27 cellular contexts compared by ENCODE assay signal in genomic region chr9:72912476-72913381, GRCh38. TPM values are rescaled to one million over a fixed set of nuclear protein-coding genes. Genes with fewer than 3 reads are reported as not detected.
DNase-seq lines count a peak whose midpoint lies in the region; ATAC-seq, FAIRE-seq and TF ChIP-seq lines count a peak whose summit lies in the region.
"Had no signal": no experiment of that assay in that cellular context is flagged by ENCODE, and none has a peak within 500 bp of the region (broad histone marks: within the 10 kb centered on the region; RNA-seq: fewer than 3 reads in every experiment).

No MANE protein-coding gene starts in this region.

- peak; percentile 80 for ATAC-seq in Right ventricle myocardium superior (ENCODE audit: poor library complexity)
- ATAC-seq: HCT116, left lung had no signal

- H3K9ac ChIP-seq in MM.1S (ENCODE audit: low read length) (no peak overlapping the region), subcutaneous abdominal adipose tissue (ENCODE audit: low read length in 5 of 5) (peak overlapping the region in 1 of 5 donors; percentile 32)
- H3K9ac ChIP-seq: BLaER1 treated with 17β-estradiol and CSF1 and Interleukin-3, amounts not matched to agents 10 nM and 100 nM had no signal

- no peaks in the 10 kb centered on the region for H3K79me2 ChIP-seq in MM.1S (ENCODE audit: low read length)

- H3K9me3 ChIP-seq in MM.1S (replicated peaks; ENCODE audit: insufficient read depth, low read length) (no peaks in the 10 kb centered on the region), muscle layer of duodenum (ENCODE audit: control insufficient read depth in 1 of 2, low read length in 2 of 2) (no peaks in the 10 kb centered on the region), subcutaneous abdominal adipose tissue (ENCODE audit: control insufficient read depth in 5 of 5, low read length in 5 of 5) (no peaks in the 10 kb centered on the region), small intestine (ENCODE audit: control insufficient read depth, low read depth) (no peaks in the 10 kb centered on the region)
- H3K9me3 ChIP-seq: BLaER1 treated with 17β-estradiol and CSF1 and Interleukin-3, amounts not matched to agents 10 nM and 100 nM; left lung had no signal

- H3K4me1 ChIP-seq in MM.1S (ENCODE audit: low read length) (no peaks in the 10 kb centered on the region), muscle layer of duodenum (ENCODE audit: control insufficient read depth in 1 of 2, insufficient read depth in 2 of 2, low read length in 2 of 2) (no peaks in the 10 kb centered on the region), subcutaneous abdominal adipose tissue (ENCODE audit: control insufficient read depth in 5 of 5, insufficient read depth in 5 of 5, low read length in 5 of 5) (peaks cover 0 to 15% (median 0%) of the 10 kb centered on the region in 5 donors), small intestine (ENCODE audit: control insufficient read depth in 2 of 2, insufficient read depth in 1 of 2, low read depth in 1 of 2, low read length in 1 of 2) (no peaks in the 10 kb centered on the region)
- H3K4me1 ChIP-seq: BLaER1 treated with 17β-estradiol and CSF1 and Interleukin-3, amounts not matched to agents 10 nM and 100 nM; left lung had no signal

- no peak for TF ChIP-seq CTCF in MM.1S (IDR thresholded peaks at IDR 0.05; ENCODE audit: low read length)

- no peaks in the 10 kb centered on the region for H3K9me2 ChIP-seq in MM.1S (replicated peaks; ENCODE audit: insufficient read depth, low read length)

- H4K20me1 ChIP-seq in MM.1S (ENCODE audit: insufficient read depth, low read length) = no peaks in the 10 kb centered on the region; the same call in 1 of the 2 replicates
- H4K20me1 ChIP-seq: BLaER1 treated with 17β-estradiol and CSF1 and Interleukin-3, amounts not matched to agents 10 nM and 100 nM had no signal

- H3F3A ChIP-seq in MM.1S (ENCODE audit: insufficient read depth, low read length) = no peaks in the 10 kb centered on the region

- H3K27ac ChIP-seq in MM.1S (ENCODE audit: low read length) = no peak overlapping the region
- H3K27ac ChIP-seq in muscle layer of duodenum (ENCODE audit: low read length) = peak overlapping the region; percentile 13
- H3K27ac ChIP-seq in subcutaneous abdominal adipose tissue (ENCODE audit: low read depth, low read length) = peak overlapping the region; percentile 14
- peak overlapping the region in 1 of 2 donors; percentile 41 for H3K27ac ChIP-seq in small intestine (ENCODE audit: low read depth in 1 of 2, low read length in 1 of 2)
- H3K27ac ChIP-seq: BLaER1 treated with 17β-estradiol and CSF1 and Interleukin-3, amounts not matched to agents 10 nM and 100 nM had no signal

- FAIRE-seq in small intestine (lab: Jason Lieb, UNC) = no peak
- FAIRE-seq: colon, HTR-8/SVneo had no signal

- DNase-seq in MM.1S (no peak), Right ventricle myocardium superior (no peak), retina (no peak), small intestine (no peak), GM19240 (ENCODE audit: insufficient read length, low spot score) (no peak)
- no peak for DNase-seq in activated naive CD4-positive, alpha-beta T cell (lab: John Stamatoyannopoulos, UW)
- DNase-seq: ACHN; activated B cell treated with CpG ODN at 0.5 μM for 24 hours; activated CD8-positive, alpha-beta memory T cell treated with anti-CD3 and anti-CD28 coated beads for 24 hours; activated naive CD8-positive, alpha-beta T cell treated with anti-CD3 and anti-CD28 coated beads, Interleukin-2, amount 10 ng/mL, durations not matched to agents 7 days and 5 days; endodermal cell; head of caudate nucleus; Karpas-422; left lung; NCI-H1092 treated with DMSO at 0.1 percent for 48 hours; NCI-H2081; NCI-H446; stimulated activated naive CD4-positive, alpha-beta T cell; T-helper 9 cell had no signal

- H2AFZ ChIP-seq in MM.1S (ENCODE audit: low read length) = 0 out of 2 replicates have a peak overlapping the region, but pooled peaks have one; percentile 12

- H3K27me3 ChIP-seq in MM.1S (replicated peaks; ENCODE audit: insufficient read depth, low read length) = no peaks in the 10 kb centered on the region
- no peaks in the 10 kb centered on the region for H3K27me3 ChIP-seq in muscle layer of duodenum (ENCODE audit: low read depth, low read length)
- H3K27me3 ChIP-seq in subcutaneous abdominal adipose tissue (ENCODE audit: control insufficient read depth in 5 of 5, insufficient read depth in 4 of 5, low read length in 5 of 5) = no peaks in the 10 kb centered on the region
- H3K27me3 ChIP-seq in small intestine (ENCODE audit: control insufficient read depth in 2 of 2, insufficient read depth in 2 of 2, low read length in 2 of 2) = no peaks in the 10 kb centered on the region
- H3K27me3 ChIP-seq: BLaER1 treated with 17β-estradiol and CSF1 and Interleukin-3, amounts not matched to agents 10 nM and 100 nM; left lung had no signal

- H3K36me3 ChIP-seq in MM.1S (replicated peaks; ENCODE audit: insufficient read depth, low read length) (no peaks in the 10 kb centered on the region), muscle layer of duodenum (ENCODE audit: control insufficient read depth in 1 of 2, insufficient read depth in 2 of 2, low read length in 2 of 2) (peaks cover 13 to 22% of the 10 kb centered on the region in 2 donors), subcutaneous abdominal adipose tissue (ENCODE audit: control insufficient read depth in 5 of 5, insufficient read depth in 5 of 5, low read length in 5 of 5) (peaks cover 6 to 21% (median 10%) of the 10 kb centered on the region in 5 donors), small intestine (ENCODE audit: control insufficient read depth in 2 of 2, insufficient read depth in 2 of 2, low read length in 2 of 2) (peaks cover 0 to 10% of the 10 kb centered on the region in 2 donors)
- H3K36me3 ChIP-seq: BLaER1 treated with 17β-estradiol and CSF1 and Interleukin-3, amounts not matched to agents 10 nM and 100 nM had no signal

- peak overlapping the region; percentile 33; the same call in 1 of the 2 replicates for H3K4me2 ChIP-seq in MM.1S (ENCODE audit: low read depth, low read length)
- H3K4me2 ChIP-seq: BLaER1 treated with 17β-estradiol and CSF1 and Interleukin-3, amounts not matched to agents 10 nM and 100 nM had no signal

- 87 to 94% (median 89%) methylated on average over 7 of the region's 7 CpGs for WGBS in small intestine, 3 donors

- intact Hi-C loops in Right ventricle myocardium superior (cut with DNase I) = no loop called here

- no peak overlapping the region for H3K4me3 ChIP-seq in MM.1S (ENCODE audit: low read length)
- no peak overlapping the region for H3K4me3 ChIP-seq in muscle layer of duodenum (ENCODE audit: low read depth in 1 of 2, low read length in 2 of 2)
- H3K4me3 ChIP-seq in subcutaneous abdominal adipose tissue (ENCODE audit: low read depth in 1 of 5, low read length in 5 of 5) = peak overlapping the region in 2 of 5 donors; percentile 23 to 30
- H3K4me3 ChIP-seq in small intestine (ENCODE audit: low read depth in 1 of 2, low read length in 2 of 2) = no peak overlapping the region
- H3K4me3 ChIP-seq: BLaER1 treated with 17β-estradiol and CSF1 and Interleukin-3, amounts not matched to agents 10 nM and 100 nM; left lung had no signal

RNA-seq across cellular contexts. Expression of gene ALDH1A1, which starts 40.1 kb away (rescaled TPM):
- 19.8 TPM for total RNA-seq in Right ventricle myocardium superior
- polyA plus RNA-seq in small intestine = 100 to 1,000 TPM; 201 to 828 (median 310) TPM
- total RNA-seq: activated B cell treated with CpG ODN at 0.5 μM for 24 hours, Daoy, RPMI7951 had no signal
